8 cellular contexts compared by ENCODE assay signal in the genomic region with DNA sequence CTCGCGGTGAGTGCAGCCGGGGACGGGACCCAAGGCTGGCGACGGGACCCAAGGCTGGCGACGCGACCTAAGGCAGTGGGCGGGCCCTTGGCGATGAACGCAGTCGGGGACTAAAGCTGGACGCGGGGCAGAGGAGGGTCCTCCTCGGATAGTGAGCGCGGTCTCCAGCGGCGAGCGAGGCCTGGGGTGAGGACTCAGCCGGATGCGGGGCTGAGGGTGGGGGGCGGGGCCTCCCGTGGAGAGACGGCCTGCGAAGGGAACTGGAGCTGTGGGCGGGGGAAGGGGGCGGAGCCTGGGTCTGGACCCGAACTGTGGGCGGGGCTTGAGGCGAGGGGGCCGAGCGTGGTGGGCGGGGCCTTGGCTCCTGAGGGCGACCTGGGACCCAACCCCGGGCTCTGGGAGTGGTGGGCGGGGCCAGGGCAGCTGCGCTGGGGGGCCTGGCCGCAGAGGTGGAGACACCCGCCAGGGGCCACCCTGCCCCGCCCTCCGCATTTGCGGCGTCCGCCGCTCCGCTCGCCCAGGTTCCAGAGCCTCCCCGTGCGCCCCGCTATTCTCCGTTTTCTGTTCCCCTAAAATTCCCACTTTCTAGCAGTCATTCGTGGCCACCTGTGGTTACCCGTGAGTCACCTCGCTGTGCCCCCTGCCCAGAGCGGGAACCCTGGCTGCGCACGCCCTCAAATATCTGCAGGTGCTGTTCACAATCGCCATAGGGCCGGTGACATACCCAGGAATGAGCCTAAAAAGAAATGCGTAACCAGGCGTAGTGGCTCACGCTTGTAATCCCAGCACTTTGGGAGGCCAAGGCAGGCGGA. TPM values are rescaled to one million over a fixed set of nuclear protein-coding genes. Genes with fewer than 3 reads are reported as not detected.
DNase-seq lines count a peak whose midpoint lies in the region; ATAC-seq, FAIRE-seq and TF ChIP-seq lines count a peak whose summit lies in the region.

No MANE protein-coding gene starts in this region.

- no peak for FAIRE-seq in keratinocyte (lab: Jason Lieb, UNC)

- peak; percentile 90 for DNase-seq in AG10803 (ENCODE audit: low read depth)
- DNase-seq in NCI-H345 treated with DMSO at 0.1 percent for 48 hours (lab: John Stamatoyannopoulos, UW; ENCODE audit: unreplicated experiment), result peak; percentile 94
- DNase-seq in activated CD4-positive, CD25-positive, alpha-beta regulatory T cell treated with anti-CD3 and anti-CD28 coated beads, Interleukin-2, amount 50 U/mL, for 72 hours, result peak; percentile 99
- peak; percentile 94 for DNase-seq in cerebellar cortex (ENCODE audit: low spot score)
- peak; percentile 81 for DNase-seq in keratinocyte (ENCODE audit: low read depth, low spot score)
- peak; percentile 100 for DNase-seq in stimulated activated CD4-positive, alpha-beta T cell treated with anti-CD3 and anti-CD28 coated beads, Interleukin-12 subunit alpha, Interleukin-12 subunit beta, amount 100 ng/mL, for 4 hours

- H3K79me2 ChIP-seq in keratinocyte (ENCODE audit: control insufficient read depth, insufficient read depth, low read length), result peaks cover 38% of the 10 kb centered on the region

- H3K27ac ChIP-seq in keratinocyte (ENCODE audit: control insufficient read depth, insufficient read depth, low read length), result peak overlapping the region; percentile 69

- peaks cover 5% of the 10 kb centered on the region for H3K4me1 ChIP-seq in keratinocyte (ENCODE audit: control insufficient read depth, extremely low read depth, insufficient read depth, low read length)

- H4K20me1 ChIP-seq in keratinocyte (ENCODE audit: control insufficient read depth, extremely low read depth, insufficient read depth, low read length), result no peaks in the 10 kb centered on the region

- H3K9me1 ChIP-seq in keratinocyte (ENCODE audit: control insufficient read depth, extremely low read depth, insufficient read depth, low read length), result no peaks in the 10 kb centered on the region

- no peaks in the 10 kb centered on the region for H3K27me3 ChIP-seq in keratinocyte (ENCODE audit: control insufficient read depth, extremely low read depth, insufficient read depth, low read length)

- dilution Hi-C loops in keratinocyte (cut with MboI; ENCODE audit: extremely low pct_ligation_motif_present, low sequenced_read_pairs), result no loop called here

- peak overlapping the region; percentile 89 for H3K9ac ChIP-seq in keratinocyte (ENCODE audit: control insufficient read depth, extremely low read depth, insufficient read depth, low read length)

- ATAC-seq in GM19035 (IDR thresholded peaks at IDR 0.05; ENCODE audit: unreplicated experiment), result peak; percentile 53
- peak; percentile 61 for ATAC-seq in HG03280 (IDR thresholded peaks at IDR 0.05; ENCODE audit: unreplicated experiment)

- H3K9me3 ChIP-seq in keratinocyte (ENCODE audit: control insufficient read depth, low read depth, low read length), result no peaks in the 10 kb centered on the region

- H3K4me3 ChIP-seq in AG10803 (ENCODE audit: low read length) (peak overlapping the region; percentile 81), keratinocyte (ENCODE audit: control insufficient read depth in 2 of 3, extremely low read depth in 1 of 3, insufficient read depth in 2 of 3, low read depth in 1 of 3, low read length in 3 of 3) (peak overlapping the region; percentile 75 to 96 (median 86))

- no peak for TF ChIP-seq CTCF in AG10803 (conservative IDR thresholded peaks at IDR 0.05; ENCODE audit: low read length)
- no peak for TF ChIP-seq CTCF in keratinocyte (optimal IDR thresholded peaks at IDR 0.05 in 1 of 3, IDR thresholded peaks at IDR 0.05 in 1 of 3, conservative IDR thresholded peaks at IDR 0.05 in 1 of 3; ENCODE audit: extremely low read depth in 1 of 3, insufficient read depth in 2 of 3, low read length in 3 of 3)

- H3K36me3 ChIP-seq in keratinocyte (ENCODE audit: control insufficient read depth in 2 of 2, extremely low read depth in 1 of 2, insufficient read depth in 2 of 2, low read length in 2 of 2), result no peaks in the 10 kb centered on the region

- H3K4me2 ChIP-seq in keratinocyte (ENCODE audit: control insufficient read depth, extremely low read depth, insufficient read depth, low read depth, low read length), result peak overlapping the region; percentile 69

- peak overlapping the region; percentile 96 for H2AFZ ChIP-seq in keratinocyte (ENCODE audit: control insufficient read depth, low read length)

RNA-seq across cellular contexts. Expression of gene BRF1, which starts 0.5 kb away (rescaled TPM):
- 5.4 to 8.1 TPM (median 6.5 TPM) in 3 replicates for polyA plus RNA-seq in keratinocyte
- polyA plus RNA-seq in keratinocyte (2011; ENCODE audit: low read depth), result 9.7 TPM
- polyA plus RNA-seq in keratinocyte (2011; cell fraction: cytosol; rRNA removed), result 3.5 and 5.7 TPM in 2 replicates
- polyA plus RNA-seq in keratinocyte (2011; cell fraction: nucleus; rRNA removed), result 16.5 and 18.3 TPM in 2 replicates
- 6.9 and 16.0 TPM in 2 replicates for polyA plus RNA-seq in keratinocyte (2012; ENCODE audit: low replicate concordance)
- polyA minus RNA-seq in keratinocyte, result 12.9 to 21.2 TPM (median 13.0 TPM) in 3 replicates
- polyA minus RNA-seq in keratinocyte (2011; cell fraction: cytosol; rRNA and poly(A)+ RNA removed), result 7.5 TPM
- 21.6 and 27.5 TPM in 2 replicates for polyA minus RNA-seq in keratinocyte (2011; cell fraction: nucleus; rRNA and poly(A)+ RNA removed)

RNA-seq across cellular contexts. Expression of gene PACS2, which starts 13.2 kb away (rescaled TPM):
- 11.8 to 20.8 TPM (median 20.5 TPM) in 3 replicates for polyA plus RNA-seq in keratinocyte
- 35.6 TPM for polyA plus RNA-seq in keratinocyte (2011; ENCODE audit: low read depth)
- polyA plus RNA-seq in keratinocyte (2011; cell fraction: cytosol; rRNA removed), result 12.0 and 25.2 TPM in 2 replicates
- 43.0 and 55.0 TPM in 2 replicates for polyA plus RNA-seq in keratinocyte (2011; cell fraction: nucleus; rRNA removed)
- 22.7 and 26.5 TPM in 2 replicates for polyA plus RNA-seq in keratinocyte (2012; ENCODE audit: low replicate concordance)
- 23.0 to 42.8 TPM (median 27.0 TPM) in 3 replicates for polyA minus RNA-seq in keratinocyte
- 32.0 TPM for polyA minus RNA-seq in keratinocyte (2011; cell fraction: cytosol; rRNA and poly(A)+ RNA removed)
- polyA minus RNA-seq in keratinocyte (2011; cell fraction: nucleus; rRNA and poly(A)+ RNA removed), result 27.0 and 29.3 TPM in 2 replicates

RNA-seq across cellular contexts. Expression of gene BTBD6, which starts 53.0 kb away (rescaled TPM):
- polyA plus RNA-seq in keratinocyte, result 22.2 to 31.9 TPM (median 28.3 TPM) in 3 replicates
- 13.2 TPM for polyA plus RNA-seq in keratinocyte (2011; ENCODE audit: low read depth)
- 16.7 and 24.8 TPM in 2 replicates for polyA plus RNA-seq in keratinocyte (2011; cell fraction: cytosol; rRNA removed)
- 26.6 and 27.7 TPM in 2 replicates for polyA plus RNA-seq in keratinocyte (2011; cell fraction: nucleus; rRNA removed)
- 25.9 and 34.5 TPM in 2 replicates for polyA plus RNA-seq in keratinocyte (2012; ENCODE audit: low replicate concordance)
- 25.7 to 27.9 TPM (median 26.1 TPM) in 3 replicates for polyA minus RNA-seq in keratinocyte
- 32.8 TPM for polyA minus RNA-seq in keratinocyte (2011; cell fraction: cytosol; rRNA and poly(A)+ RNA removed)
- polyA minus RNA-seq in keratinocyte (2011; cell fraction: nucleus; rRNA and poly(A)+ RNA removed), result 6.7 and 8.5 TPM in 2 replicates

Comparison
In these comparisons a context has a peak if more than half of its experiments do, and no peak if none do; other contexts are left out.
1. Peak in every context shown above with its lines: DNase-seq, ATAC-seq, H3K4me3 ChIP-seq and H3K27ac ChIP-seq.